In the genomic region with DNA sequence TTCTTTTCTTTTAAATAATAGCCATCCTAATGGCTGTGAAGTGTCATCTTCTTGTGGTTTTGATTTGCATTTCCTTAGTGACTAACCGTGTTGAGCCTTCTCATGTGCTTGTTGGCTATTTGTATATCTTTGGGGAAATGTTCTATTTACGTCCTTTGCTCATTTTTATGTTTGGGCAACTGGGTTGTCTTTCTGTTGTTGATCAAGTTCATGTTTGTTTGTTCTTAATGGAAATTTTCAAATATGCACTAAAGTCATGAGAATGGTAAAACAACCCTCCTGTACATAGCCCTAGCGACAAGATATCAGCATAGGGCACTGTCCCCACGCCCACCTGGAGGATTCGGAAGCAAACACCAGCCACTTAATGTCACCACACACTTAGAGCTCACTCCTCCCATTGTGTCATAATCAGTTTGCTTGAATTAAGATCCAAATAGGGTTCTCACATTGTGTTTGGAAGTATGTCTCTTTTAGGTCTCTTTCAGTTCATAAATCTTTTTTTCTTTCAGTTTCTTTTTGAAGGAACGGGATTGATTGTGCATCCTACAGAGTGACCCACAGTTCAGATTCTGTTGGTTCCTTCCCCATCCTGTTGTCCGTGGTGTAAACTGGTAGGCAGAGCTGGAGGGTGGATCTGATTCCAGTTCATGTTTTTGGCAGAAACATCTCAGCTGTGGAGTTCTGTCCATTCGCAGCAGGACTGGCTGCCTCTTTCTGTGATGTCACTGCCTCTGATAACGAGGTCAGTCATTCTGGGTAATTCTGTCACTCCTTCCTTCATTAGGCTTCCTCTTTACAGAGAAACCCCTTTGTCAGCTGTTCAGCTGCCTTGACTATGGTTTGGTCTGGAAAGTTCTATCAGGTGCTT, we compare ENCODE assay signal across 9 cellular contexts. TPM values are rescaled to one million over a fixed set of nuclear protein-coding genes. Genes with fewer than 3 reads are reported as not detected.
DNase-seq lines count a peak whose midpoint lies in the region; TF ChIP-seq lines count a peak whose summit lies in the region.
"Had no signal": no experiment of that assay in that cellular context is flagged by ENCODE, and none has a peak within 500 bp of the region (broad histone marks: within the 10 kb centered on the region; RNA-seq: fewer than 3 reads in every experiment).

No MANE protein-coding gene starts in this region.

- H3K27me3 ChIP-seq in smooth muscle cell (ENCODE audit: low read depth) = no peaks in the 10 kb centered on the region

- H3F3A ChIP-seq in smooth muscle cell (ENCODE audit: low read depth) = peaks cover 23% of the 10 kb centered on the region

- no peaks in the 10 kb centered on the region for H3K9me3 ChIP-seq in smooth muscle cell (replicated peaks; ENCODE audit: low read depth)

- H3K79me2 ChIP-seq in smooth muscle cell (ENCODE audit: low read depth) = no peaks in the 10 kb centered on the region

- H3K4me2 ChIP-seq in smooth muscle cell = peak overlapping the region; percentile 2

- H4K20me1 ChIP-seq in smooth muscle cell (ENCODE audit: low read depth) = peaks cover 43% of the 10 kb centered on the region

- peak overlapping the region; percentile 53 for H3K27ac ChIP-seq in smooth muscle cell (ENCODE audit: low read depth)
- H3K27ac ChIP-seq: VCaP had no signal

- no peaks in the 10 kb centered on the region for H3K36me3 ChIP-seq in smooth muscle cell (ENCODE audit: low read depth)

- H2AFZ ChIP-seq in smooth muscle cell (ENCODE audit: low read depth) = no peak overlapping the region

- H3K4me3 ChIP-seq in fibroblast of mammary gland (ENCODE audit: control insufficient read depth, low read depth, low read length) = no peak overlapping the region
- H3K4me3 ChIP-seq in smooth muscle cell = no peak overlapping the region

- peaks cover 10% of the 10 kb centered on the region for H3K4me1 ChIP-seq in smooth muscle cell (ENCODE audit: low read depth)

- TF ChIP-seq CTCF in fibroblast of mammary gland (conservative IDR thresholded peaks at IDR 0.05; ENCODE audit: control insufficient read depth, insufficient read depth, low read depth, low read length) (no peak), smooth muscle cell (IDR thresholded peaks at IDR 0.05; ENCODE audit: borderline replicate concordance, insufficient read depth, poor library complexity, severe bottlenecking) (no peak)

- peak; percentile 25 for DNase-seq in NCI-H2029 (lab: John Stamatoyannopoulos, UW)
- no peak for DNase-seq in NCI-H2029 treated with DMSO at 0.1 percent for 48 hours (lab: John Stamatoyannopoulos, UW)
- peak; percentile 68 for DNase-seq in M059J (ENCODE audit: low read depth)
- DNase-seq in fibroblast of mammary gland (ENCODE audit: low read depth) = peak; percentile 57
- no peak for DNase-seq in smooth muscle cell (lab: John Stamatoyannopoulos, UW; ENCODE audit: unreplicated experiment)
- no peak for DNase-seq in SHP77 treated with DMSO at 0.1 percent for 48 hours (lab: John Stamatoyannopoulos, UW)
- DNase-seq in AML-193 (lab: John Stamatoyannopoulos, UW) = no peak
- no peak for DNase-seq in NCI-H187 treated with DMSO at 0.1 percent for 48 hours (lab: John Stamatoyannopoulos, UW)

- H3K9ac ChIP-seq in smooth muscle cell (ENCODE audit: low read depth) = peak overlapping the region; percentile 11

- WGBS in smooth muscle cell (ENCODE audit: low lambda C conversion rate) = 57% methylated on average over 9 of the region's 9 CpGs

RNA-seq across cellular contexts. Expression of a gene that starts 26.4 kb away (rescaled TPM):
- 2.7 and 5.2 TPM in 2 replicates for total RNA-seq in M059J (2014; rRNA removed; shearing (Covaris generic))
- 1.5 and 1.8 TPM in 2 replicates for total RNA-seq in smooth muscle cell
- 1.6 and 3.8 TPM in 2 replicates for polyA plus RNA-seq in smooth muscle cell

Comparison
In these comparisons a context has a peak if more than half of its experiments do, and no peak if none do; other contexts are left out.
1. DNase-seq: peak in NCI-H2029 (single experiment), M059J (single experiment) and fibroblast of mammary gland (single experiment); none in NCI-H2029 treated with DMSO at 0.1 percent for 48 hours (single experiment), smooth muscle cell (single experiment), SHP77 treated with DMSO at 0.1 percent for 48 hours (single experiment), AML-193 (0 of 2) and NCI-H187 treated with DMSO at 0.1 percent for 48 hours (single experiment).